In the genomic region with DNA sequence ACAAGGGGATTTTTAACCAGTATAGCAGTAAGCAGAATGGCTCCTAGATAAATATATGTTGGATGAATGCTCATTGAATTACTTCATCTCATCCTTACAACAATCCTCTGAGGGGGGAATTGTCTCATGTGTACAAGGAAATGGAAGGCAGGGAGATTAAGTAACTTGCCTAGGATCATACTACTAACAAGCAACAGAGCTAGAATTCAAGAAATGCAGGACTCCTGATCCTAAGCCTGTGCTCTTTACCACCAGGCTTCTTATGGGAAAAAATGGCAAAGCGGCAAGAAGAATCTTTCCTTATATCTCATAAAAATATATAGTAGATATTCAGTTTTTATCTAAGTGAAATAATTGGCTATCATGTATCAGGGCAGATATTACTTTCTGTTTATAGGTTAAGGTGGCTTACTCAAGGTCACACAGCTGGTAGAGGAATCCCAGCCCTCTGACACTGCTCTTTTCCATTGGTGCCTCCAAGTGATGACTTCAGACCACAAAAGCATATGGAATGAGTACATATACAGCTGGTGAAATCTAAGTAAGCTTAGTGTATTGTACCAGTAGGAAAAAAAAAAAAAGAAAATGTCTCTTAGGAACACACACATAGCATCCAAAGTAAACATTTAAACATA, we compare ENCODE assay signal across 11 cellular contexts. TPM values are rescaled to one million over a fixed set of nuclear protein-coding genes. Genes with fewer than 3 reads are reported as not detected.
DNase-seq lines count a peak whose midpoint lies in the region; ATAC-seq lines count a peak whose summit lies in the region.
"Had no signal": no experiment of that assay in that cellular context is flagged by ENCODE, and none has a peak within 500 bp of the region (broad histone marks: within the 10 kb centered on the region; RNA-seq: fewer than 3 reads in every experiment).

No MANE protein-coding gene starts in this region.

- no peak overlapping the region for H3K27ac Mint-ChIP-seq in stimulated activated naive CD8-positive, alpha-beta T cell treated with anti-CD3 and anti-CD28 coated beads, Interleukin-15, Interleukin-2, amounts not matched to agents 100 ng/mL and 50 ng/mL, for 24 hours
- H3K27ac Mint-ChIP-seq in T-helper 2 cell treated with Interferon-gamma antibody and Interleukin-4, amounts not matched to agents 5 μg/mL and 100 μg/mL, for 36 hours: peak overlapping the region; percentile 75

- intact Hi-C loops in sciatic nerve (cut with DNase I): no loop called here

- ATAC-seq in stimulated activated naive CD8-positive, alpha-beta T cell treated with anti-CD3 and anti-CD28 coated beads, Interleukin-15, Interleukin-2, amounts not matched to agents 100 U/mL and 50 U/mL, for 24 hours: no peak
- ATAC-seq in sciatic nerve: no peak

- H3K27me3 Mint-ChIP-seq in stimulated activated naive CD8-positive, alpha-beta T cell treated with anti-CD3 and anti-CD28 coated beads, Interleukin-15, Interleukin-2, amounts not matched to agents 100 ng/mL and 50 ng/mL, for 24 hours: no peaks in the 10 kb centered on the region
- no peaks in the 10 kb centered on the region for H3K27me3 Mint-ChIP-seq in T-helper 2 cell treated with Interferon-gamma antibody and Interleukin-4, amounts not matched to agents 5 μg/mL and 100 μg/mL, for 36 hours (ENCODE audit: low read depth)

- H3K36me3 Mint-ChIP-seq in stimulated activated naive CD8-positive, alpha-beta T cell treated with anti-CD3 and anti-CD28 coated beads, Interleukin-15, Interleukin-2, amounts not matched to agents 100 ng/mL and 50 ng/mL, for 24 hours (ENCODE audit: low read depth): peaks cover 28% of the 10 kb centered on the region
- peaks cover 15% of the 10 kb centered on the region for H3K36me3 Mint-ChIP-seq in T-helper 2 cell treated with Interferon-gamma antibody and Interleukin-4, amounts not matched to agents 5 μg/mL and 100 μg/mL, for 36 hours (ENCODE audit: low read depth)

- peaks cover 39% of the 10 kb centered on the region for H3K4me1 Mint-ChIP-seq in stimulated activated naive CD8-positive, alpha-beta T cell treated with anti-CD3 and anti-CD28 coated beads, Interleukin-15, Interleukin-2, amounts not matched to agents 100 ng/mL and 50 ng/mL, for 24 hours (ENCODE audit: low read depth)
- H3K4me1 Mint-ChIP-seq in T-helper 2 cell treated with Interferon-gamma antibody and Interleukin-4, amounts not matched to agents 5 μg/mL and 100 μg/mL, for 36 hours (ENCODE audit: low read depth): peaks cover 30% of the 10 kb centered on the region

- no peak for DNase-seq in stimulated activated naive CD8-positive, alpha-beta T cell treated with anti-CD3 and anti-CD28 coated beads, Interleukin-15, Interleukin-2, amounts not matched to agents 100 U/mL and 50 U/mL, for 24 hours
- no peak for DNase-seq in T-helper 2 cell treated with Interferon-gamma antibody and Interleukin-4, amounts not matched to agents 5 μg/mL and 100 μg/mL, for 36 hours (ENCODE audit: low spot score)
- peak; percentile 30 for DNase-seq in fibroblast of peridontal ligament (ENCODE audit: extremely low read depth)
- no peak for DNase-seq in HuH-7.5 (ENCODE audit: low spot score)
- no peak for DNase-seq in sciatic nerve (ENCODE audit: low spot score)
- DNase-seq in COLO829 (ENCODE audit: low spot score): no peak
- DNase-seq in NCI-H1417 treated with DMSO at 0.1 percent for 48 hours (lab: John Stamatoyannopoulos, UW): no peak
- DNase-seq: activated CD4-positive, alpha-beta T cell treated with anti-CD3 and anti-CD28 coated beads for 4 hours; NCI-H510A; stimulated activated CD8-positive, alpha-beta memory T cell treated with anti-CD3 and anti-CD28 coated beads, Interleukin-4, amount 100 ng/mL, for 48 hours had no signal

- H3K9me3 Mint-ChIP-seq in stimulated activated naive CD8-positive, alpha-beta T cell treated with anti-CD3 and anti-CD28 coated beads, Interleukin-15, Interleukin-2, amounts not matched to agents 100 ng/mL and 50 ng/mL, for 24 hours: no peaks in the 10 kb centered on the region
- no peaks in the 10 kb centered on the region for H3K9me3 Mint-ChIP-seq in T-helper 2 cell treated with Interferon-gamma antibody and Interleukin-4, amounts not matched to agents 5 μg/mL and 100 μg/mL, for 36 hours

- peak overlapping the region; percentile 18 for H3K4me3 Mint-ChIP-seq in stimulated activated naive CD8-positive, alpha-beta T cell treated with anti-CD3 and anti-CD28 coated beads, Interleukin-15, Interleukin-2, amounts not matched to agents 100 ng/mL and 50 ng/mL, for 24 hours
- peak overlapping the region; percentile 60 for H3K4me3 Mint-ChIP-seq in T-helper 2 cell treated with Interferon-gamma antibody and Interleukin-4, amounts not matched to agents 5 μg/mL and 100 μg/mL, for 36 hours

RNA-seq across cellular contexts. Expression of gene ABHD18, which starts 2.1 kb away (rescaled TPM):
- total RNA-seq in sciatic nerve: 14.2 TPM

RNA-seq across cellular contexts. Expression of gene MFSD8, which starts 2.3 kb away (rescaled TPM):
- 37.5 TPM for total RNA-seq in sciatic nerve
